27 cellular contexts compared by ENCODE assay signal in genomic region chr6:8953310-8953709, GRCh38.
"Had no signal": no experiment of that assay in that cellular context is flagged by ENCODE, and none has a peak within 500 bp of the region (broad histone marks: within the 10 kb centered on the region; RNA-seq: fewer than 3 reads in every experiment).

No MANE protein-coding gene starts in this region.

- DNase-seq: activated CD4-positive, alpha-beta memory T cell treated with anti-CD3 and anti-CD28 coated beads, Interleukin-2, amount 10 ng/mL, durations not matched to agents 7 days and 5 days; activated CD4-positive, alpha-beta T cell treated with anti-CD3 and anti-CD28 coated beads for 36 hours; activated CD4-positive, alpha-beta T cell treated with anti-CD3 and anti-CD28 coated beads, Interleukin-2, amount 50 U/mL, for 1 hour; activated naive CD4-positive, alpha-beta T cell treated with anti-CD3 and anti-CD28 coated beads, Interleukin-2, amount 50 U/mL, for 16 hours; activated naive CD8-positive, alpha-beta T cell treated with anti-CD3 and anti-CD28 coated beads, Interleukin-2, amount 10 ng/mL, durations not matched to agents 7 days and 5 days; activated T-cell treated with anti-CD3 and anti-CD28 coated beads for 4 hours; adrenal gland; anterior cingulate cortex; cerebellar nuclear complex; MM.1S; NCI-H1105; NCI-H1436; NCI-H1694 treated with DMSO at 0.1 percent for 48 hours; NCI-H2029 treated with DMSO at 0.1 percent for 48 hours; NCI-H2171 treated with DMSO at 0.1 percent for 48 hours; NCI-H226; NCI-H526; NCI-H82; NK-92 treated with Interleukin-12 subunit alpha and Interleukin-12 subunit beta, amount 100 ng/mL, for 24 hours; OCI-M1; RPMI8226; T-cell; T-helper 2 cell; WERI-Rb-1 had no signal

- FAIRE-seq: colon had no signal

- ATAC-seq: activated CD4-positive, alpha-beta T cell treated with anti-CD3 and anti-CD28 coated beads for 36 hours; Panc1; Right ventricle myocardium inferior; T-cell had no signal
